ENCODE assay signal across 1 cellular context in the genomic region with DNA sequence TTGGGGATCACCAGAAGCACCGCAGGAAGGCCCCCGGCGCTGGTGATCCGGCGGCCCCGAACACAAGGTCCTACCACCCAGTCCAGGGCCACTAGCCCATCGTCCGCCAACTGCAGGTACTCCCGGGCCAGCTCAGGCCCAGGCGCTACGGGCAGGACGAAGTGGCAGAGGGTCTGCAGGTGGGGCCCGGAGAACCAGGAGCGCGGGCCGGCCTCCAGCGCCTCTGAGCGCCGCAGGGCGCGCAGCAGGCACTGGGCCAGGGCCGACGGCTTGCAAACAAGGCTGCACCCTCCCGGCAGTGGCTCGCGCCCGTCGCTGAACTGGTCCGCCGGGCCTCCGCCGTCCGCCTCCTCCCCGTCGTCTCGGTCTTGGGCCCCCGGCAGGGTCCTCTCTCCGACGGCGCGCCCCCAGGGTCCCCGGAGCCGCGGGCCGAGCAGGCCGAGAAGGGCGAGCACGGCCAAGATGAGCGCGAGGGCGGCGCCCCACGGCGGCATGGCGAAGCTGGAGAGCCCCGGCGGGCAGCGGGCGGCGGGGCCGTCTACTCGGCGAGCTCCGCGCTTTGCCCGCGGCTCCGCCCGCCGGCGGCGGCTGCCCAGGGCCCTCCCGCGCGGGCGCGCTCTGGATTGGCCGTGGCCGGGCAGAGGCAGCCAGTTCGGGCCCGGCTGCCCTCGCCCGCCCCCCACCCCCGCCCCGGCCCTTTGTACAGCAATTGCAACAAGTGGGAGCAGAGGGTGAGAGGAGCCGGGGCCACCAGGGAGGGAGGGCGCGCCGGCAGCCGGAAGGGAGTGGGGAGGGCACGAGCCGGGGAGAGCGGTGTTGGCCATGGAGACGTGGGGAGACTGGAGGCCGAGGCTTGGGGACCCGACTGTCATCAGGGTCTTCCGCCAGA.
TF ChIP-seq lines count a peak whose summit lies in the region.

TSS of gene ABHD15 (minus strand) at position 565 of the 889 bp plus-strand sequence. CDS start at position 494, 71 bp downstream.

TF ChIP-seq in HepG2, 621 proteins besides CTCF, POLR2A, EP300 and RAD21 (continued from another document and continues in another):
- no peak for TF ChIP-seq AHDC1 (CRISPR knock-in tag; IDR thresholded peaks at IDR 0.05; ENCODE audit: borderline replicate concordance)
- TF ChIP-seq USF2 (IDR thresholded peaks at IDR 0.05; ENCODE audit: low read depth, low read length) = no peak
- no peak for TF ChIP-seq USF2 (CRISPR knock-in tag; IDR thresholded peaks at IDR 0.05; ENCODE audit: borderline replicate concordance)
- TF ChIP-seq IKZF4 (CRISPR knock-in tag; IDR thresholded peaks at IDR 0.05; ENCODE audit: borderline replicate concordance, low read depth, not compliant biosample characterization) = no peak
- no peak; the same call in 1 of the 2 replicates for TF ChIP-seq KDM5B (CRISPR knock-in tag; IDR thresholded peaks at IDR 0.05; ENCODE audit: borderline replicate concordance)
- TF ChIP-seq PTBP1 (IDR thresholded peaks at IDR 0.05; ENCODE audit: low read depth, low read length, poor library complexity, severe bottlenecking) = no peak
- no peak for TF ChIP-seq SP2 (CRISPR knock-in tag; IDR thresholded peaks at IDR 0.05)
- peak; percentile 69 for TF ChIP-seq ZNF746 (CRISPR knock-in tag; IDR thresholded peaks at IDR 0.05)
- TF ChIP-seq, protein P1, sequence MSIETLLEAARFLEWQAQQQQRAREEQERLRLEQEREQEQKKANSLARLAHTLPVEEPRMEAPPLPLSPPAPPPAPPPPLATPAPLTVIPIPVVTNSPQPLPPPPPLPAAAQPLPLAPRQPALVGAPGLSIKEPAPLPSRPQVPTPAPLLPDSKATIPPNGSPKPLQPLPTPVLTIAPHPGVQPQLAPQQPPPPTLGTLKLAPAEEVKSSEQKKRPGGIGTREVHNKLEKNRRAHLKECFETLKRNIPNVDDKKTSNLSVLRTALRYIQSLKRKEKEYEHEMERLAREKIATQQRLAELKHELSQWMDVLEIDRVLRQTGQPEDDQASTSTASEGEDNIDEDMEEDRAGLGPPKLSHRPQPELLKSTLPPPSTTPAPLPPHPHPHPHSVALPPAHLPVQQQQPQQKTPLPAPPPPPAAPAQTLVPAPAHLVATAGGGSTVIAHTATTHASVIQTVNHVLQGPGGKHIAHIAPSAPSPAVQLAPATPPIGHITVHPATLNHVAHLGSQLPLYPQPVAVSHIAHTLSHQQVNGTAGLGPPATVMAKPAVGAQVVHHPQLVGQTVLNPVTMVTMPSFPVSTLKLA (IDR thresholded peaks at IDR 0.05) = no peak
- TF ChIP-seq ZNF652 (CRISPR knock-in tag; IDR thresholded peaks at IDR 0.05; ENCODE audit: borderline replicate concordance, low read depth) = no peak
- TF ChIP-seq BRF2 (CRISPR knock-in tag; IDR thresholded peaks at IDR 0.05) = no peak
- no peak for TF ChIP-seq ATAD3A (CRISPR knock-in tag; IDR thresholded peaks at IDR 0.05)
- TF ChIP-seq FOXA1 (IDR thresholded peaks at IDR 0.05) = no peak
- no peak for TF ChIP-seq FOXA1 (CRISPR knock-in tag; IDR thresholded peaks at IDR 0.05)
- TF ChIP-seq, protein P2, sequence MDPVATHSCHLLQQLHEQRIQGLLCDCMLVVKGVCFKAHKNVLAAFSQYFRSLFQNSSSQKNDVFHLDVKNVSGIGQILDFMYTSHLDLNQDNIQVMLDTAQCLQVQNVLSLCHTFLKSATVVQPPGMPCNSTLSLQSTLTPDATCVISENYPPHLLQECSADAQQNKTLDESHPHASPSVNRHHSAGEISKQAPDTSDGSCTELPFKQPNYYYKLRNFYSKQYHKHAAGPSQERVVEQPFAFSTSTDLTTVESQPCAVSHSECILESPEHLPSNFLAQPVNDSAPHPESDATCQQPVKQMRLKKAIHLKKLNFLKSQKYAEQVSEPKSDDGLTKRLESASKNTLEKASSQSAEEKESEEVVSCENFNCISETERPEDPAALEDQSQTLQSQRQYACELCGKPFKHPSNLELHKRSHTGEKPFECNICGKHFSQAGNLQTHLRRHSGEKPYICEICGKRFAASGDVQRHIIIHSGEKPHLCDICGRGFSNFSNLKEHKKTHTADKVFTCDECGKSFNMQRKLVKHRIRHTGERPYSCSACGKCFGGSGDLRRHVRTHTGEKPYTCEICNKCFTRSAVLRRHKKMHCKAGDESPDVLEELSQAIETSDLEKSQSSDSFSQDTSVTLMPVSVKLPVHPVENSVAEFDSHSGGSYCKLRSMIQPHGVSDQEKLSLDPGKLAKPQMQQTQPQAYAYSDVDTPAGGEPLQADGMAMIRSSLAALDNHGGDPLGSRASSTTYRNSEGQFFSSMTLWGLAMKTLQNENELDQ (CRISPR knock-in tag; IDR thresholded peaks at IDR 0.05; ENCODE audit: borderline replicate concordance) = no peak
- TF ChIP-seq FOSL2 (CRISPR knock-in tag; IDR thresholded peaks at IDR 0.05) = no peak
- TF ChIP-seq ZNF569 (CRISPR knock-in tag; IDR thresholded peaks at IDR 0.05; ENCODE audit: borderline replicate concordance) = no peak
- no peak for TF ChIP-seq XRCC5 (optimal IDR thresholded peaks at IDR 0.05; ENCODE audit: low read length)
- TF ChIP-seq TMF1 (CRISPR knock-in tag; IDR thresholded peaks at IDR 0.05; ENCODE audit: low read depth) = 0 out of 2 replicates have a peak, but pooled peaks have one; percentile 65
- no peak for TF ChIP-seq WIZ (CRISPR knock-in tag; IDR thresholded peaks at IDR 0.05)
- TF ChIP-seq ZBTB33 (CRISPR knock-in tag; IDR thresholded peaks at IDR 0.05) = no peak
- no peak for TF ChIP-seq ZFP37 (CRISPR knock-in tag; IDR thresholded peaks at IDR 0.05; ENCODE audit: borderline replicate concordance)
- no peak for TF ChIP-seq ZNF782 (CRISPR knock-in tag; IDR thresholded peaks at IDR 0.05; ENCODE audit: borderline replicate concordance)
- TF ChIP-seq ZNF350 (CRISPR knock-in tag; IDR thresholded peaks at IDR 0.05; ENCODE audit: borderline replicate concordance, low read depth) = no peak
- no peak for TF ChIP-seq NFIC (IDR thresholded peaks at IDR 0.05; ENCODE audit: low read length)
- TF ChIP-seq CENPT (CRISPR knock-in tag; IDR thresholded peaks at IDR 0.05; ENCODE audit: low read depth) = no peak
- TF ChIP-seq ATF1 (CRISPR knock-in tag; IDR thresholded peaks at IDR 0.05) = no peak
- no peak for TF ChIP-seq PITX1 (CRISPR knock-in tag; IDR thresholded peaks at IDR 0.05)
- no peak for TF ChIP-seq LCORL (IDR thresholded peaks at IDR 0.05)
- no peak for TF ChIP-seq LCORL (CRISPR knock-in tag; IDR thresholded peaks at IDR 0.05)
- TF ChIP-seq, protein P3, sequence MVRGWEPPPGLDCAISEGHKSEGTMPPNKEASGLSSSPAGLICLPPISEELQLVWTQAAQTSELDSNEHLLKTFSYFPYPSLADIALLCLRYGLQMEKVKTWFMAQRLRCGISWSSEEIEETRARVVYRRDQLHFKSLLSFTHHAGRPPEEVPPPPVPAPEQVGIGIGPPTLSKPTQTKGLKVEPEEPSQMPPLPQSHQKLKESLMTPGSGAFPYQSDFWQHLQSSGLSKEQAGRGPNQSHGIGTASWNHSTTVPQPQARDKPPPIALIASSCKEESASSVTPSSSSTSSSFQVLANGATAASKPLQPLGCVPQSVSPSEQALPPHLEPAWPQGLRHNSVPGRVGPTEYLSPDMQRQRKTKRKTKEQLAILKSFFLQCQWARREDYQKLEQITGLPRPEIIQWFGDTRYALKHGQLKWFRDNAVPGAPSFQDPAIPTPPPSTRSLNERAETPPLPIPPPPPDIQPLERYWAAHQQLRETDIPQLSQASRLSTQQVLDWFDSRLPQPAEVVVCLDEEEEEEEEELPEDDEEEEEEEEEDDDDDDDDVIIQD (CRISPR knock-in tag; IDR thresholded peaks at IDR 0.05; ENCODE audit: low read depth) = no peak
- TF ChIP-seq PPARG (CRISPR knock-in tag; conservative IDR thresholded peaks at IDR 0.05) = no peak
- TF ChIP-seq HCFC1 (IDR thresholded peaks at IDR 0.05; ENCODE audit: low read depth, low read length) = no peak
- no peak for TF ChIP-seq SMARCC2 (IDR thresholded peaks at IDR 0.05)
- TF ChIP-seq, protein P4, sequence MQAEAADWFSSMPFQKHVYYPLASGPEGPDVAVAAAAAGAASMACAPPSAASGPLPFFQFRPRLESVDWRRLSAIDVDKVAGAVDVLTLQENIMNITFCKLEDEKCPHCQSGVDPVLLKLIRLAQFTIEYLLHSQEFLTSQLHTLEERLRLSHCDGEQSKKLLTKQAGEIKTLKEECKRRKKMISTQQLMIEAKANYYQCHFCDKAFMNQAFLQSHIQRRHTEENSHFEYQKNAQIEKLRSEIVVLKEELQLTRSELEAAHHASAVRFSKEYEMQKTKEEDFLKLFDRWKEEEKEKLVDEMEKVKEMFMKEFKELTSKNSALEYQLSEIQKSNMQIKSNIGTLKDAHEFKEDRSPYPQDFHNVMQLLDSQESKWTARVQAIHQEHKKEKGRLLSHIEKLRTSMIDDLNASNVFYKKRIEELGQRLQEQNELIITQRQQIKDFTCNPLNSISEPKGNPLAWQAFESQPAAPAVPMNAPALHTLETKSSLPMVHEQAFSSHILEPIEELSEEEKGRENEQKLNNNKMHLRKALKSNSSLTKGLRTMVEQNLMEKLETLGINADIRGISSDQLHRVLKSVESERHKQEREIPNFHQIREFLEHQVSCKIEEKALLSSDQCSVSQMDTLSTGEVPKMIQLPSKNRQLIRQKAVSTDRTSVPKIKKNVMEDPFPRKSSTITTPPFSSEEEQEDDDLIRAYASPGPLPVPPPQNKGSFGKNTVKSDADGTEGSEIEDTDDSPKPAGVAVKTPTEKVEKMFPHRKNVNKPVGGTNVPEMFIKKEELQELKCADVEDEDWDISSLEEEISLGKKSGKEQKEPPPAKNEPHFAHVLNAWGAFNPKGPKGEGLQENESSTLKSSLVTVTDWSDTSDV (CRISPR knock-in tag; IDR thresholded peaks at IDR 0.05) = no peak
- peak; percentile 1; the same call in 1 of the 2 replicates for TF ChIP-seq REPIN1 (CRISPR knock-in tag; IDR thresholded peaks at IDR 0.05; ENCODE audit: borderline replicate concordance, low read depth)
- TF ChIP-seq NFE2L2 (IDR thresholded peaks at IDR 0.05; ENCODE audit: low read length) = no peak
- no peak for TF ChIP-seq THAP11 (CRISPR knock-in tag; IDR thresholded peaks at IDR 0.05)
- TF ChIP-seq CAMTA2 (CRISPR knock-in tag; IDR thresholded peaks at IDR 0.05; ENCODE audit: borderline replicate concordance) = no peak
